In genomic region chrX:45850775-45851433, GRCh38 we compare ENCODE assay signal across 9 cellular contexts.
DNase-seq lines count a peak whose midpoint lies in the region; TF ChIP-seq lines count a peak whose summit lies in the region.
"Had no signal": no experiment of that assay in that cellular context is flagged by ENCODE, and none has a peak within 500 bp of the region (broad histone marks: within the 10 kb centered on the region; RNA-seq: fewer than 3 reads in every experiment).

No MANE protein-coding gene starts in this region.

- peak; percentile 20 for DNase-seq in DMS79 treated with DMSO at 0.1 percent for 48 hours (lab: John Stamatoyannopoulos, UW)
- no peak for DNase-seq in DMS79 (lab: John Stamatoyannopoulos, UW)
- peak; percentile 37 to 41 for DNase-seq in SJSA1 (ENCODE audit: low read depth in 1 of 2, low spot score in 2 of 2)
- DNase-seq in astrocyte of the spinal cord (ENCODE audit: low read depth, low spot score): peak; percentile 51
- DNase-seq in immature natural killer cell: no peak
- peak; percentile 42 for DNase-seq in stimulated activated CD4-positive, alpha-beta T cell treated with anti-CD3 and anti-CD28 coated beads, Interleukin-1b, Interleukin-23, amount 100 ng/mL, for 48 hours
- DNase-seq in ureter (ENCODE audit: low spot score): no peak
- DNase-seq in HUDEP-2 (lab: John Stamatoyannopoulos, UW; ENCODE audit: unreplicated experiment in 76 of 76): no peak

- peaks cover 5% of the 10 kb centered on the region; the same call in 1 of the 2 replicates for H3K36me3 ChIP-seq in SJSA1

- peak overlapping the region; percentile 50 for H3K27ac ChIP-seq in SJSA1
- H3K27ac ChIP-seq: 22Rv1 had no signal

- in situ Hi-C loops in astrocyte of the spinal cord (cut with HindIII; ENCODE audit: low sequenced_read_pairs): no loop called here

- H3K4me3 ChIP-seq in SJSA1: peak overlapping the region; percentile 67
- H3K4me3 ChIP-seq in astrocyte of the spinal cord (ENCODE audit: low read depth, low read length): peak overlapping the region; percentile 77

- no peaks in the 10 kb centered on the region for H3K36me3 Mint-ChIP-seq in immature natural killer cell

- peaks cover 35% of the 10 kb centered on the region for H3K4me1 ChIP-seq in SJSA1 (replicated peaks)

- no peaks in the 10 kb centered on the region for H3K27me3 ChIP-seq in SJSA1 (replicated peaks)

- H3K9me3 ChIP-seq in SJSA1 (replicated peaks): no peaks in the 10 kb centered on the region

- peaks cover 2 to 26% (median 7%) of the 10 kb centered on the region in 3 donors for H3K27me3 Mint-ChIP-seq in immature natural killer cell (ENCODE audit: low read depth in 3 of 3)

- H3K4me1 Mint-ChIP-seq in immature natural killer cell: peaks cover 18 to 19% of the 10 kb centered on the region in 2 donors

- no peak for TF ChIP-seq CTCF in astrocyte of the spinal cord (IDR thresholded peaks at IDR 0.05; ENCODE audit: low read depth, low read length)

- peaks cover 0 to 3% (median 0%) of the 10 kb centered on the region in 6 donors for H3K9me3 Mint-ChIP-seq in immature natural killer cell

- H3K27ac Mint-ChIP-seq in immature natural killer cell: no peak overlapping the region

- H3K4me3 Mint-ChIP-seq in immature natural killer cell: peak overlapping the region; percentile 86 to 93 (median 87)

Comparison
In these comparisons a context has a peak if more than half of its experiments do, and no peak if none do; other contexts are left out.
1. DNase-seq: peak in DMS79 treated with DMSO at 0.1 percent for 48 hours (single experiment), SJSA1 (2 of 2), astrocyte of the spinal cord (single experiment) and stimulated activated CD4-positive, alpha-beta T cell treated with anti-CD3 and anti-CD28 coated beads, Interleukin-1b, Interleukin-23, amount 100 ng/mL, for 48 hours (single experiment); none in DMS79 (single experiment), immature natural killer cell (0 of 3), ureter (single experiment) and HUDEP-2 (0 of 76).